In genomic region chr17:50271173-50271750, GRCh38 we compare ENCODE assay signal across 17 cellular contexts. TPM values are rescaled to one million over a fixed set of nuclear protein-coding genes. Genes with fewer than 3 reads are reported as not detected.
DNase-seq lines count a peak whose midpoint lies in the region; ATAC-seq and TF ChIP-seq lines count a peak whose summit lies in the region.
"Had no signal": no experiment of that assay in that cellular context is flagged by ENCODE, and none has a peak within 500 bp of the region (broad histone marks: within the 10 kb centered on the region; RNA-seq: fewer than 3 reads in every experiment).

No MANE protein-coding gene starts in this region.

- no peak overlapping the region for H4K5ac ChIP-seq in H9 (ENCODE audit: insufficient read length, low read depth, low read length)

- H2BK12ac ChIP-seq in H9 (ENCODE audit: insufficient read length, low read depth, low read length), result no peak overlapping the region

- H3K4me3 ChIP-seq in brain microvascular endothelial cell (ENCODE audit: low read depth, low read length), result no peak overlapping the region
- no peak overlapping the region for H3K4me3 ChIP-seq in mesodermal cell (ENCODE audit: extremely low read depth, insufficient read depth, low read length, poor library complexity, severe bottlenecking)
- no peak overlapping the region for H3K4me3 ChIP-seq in transverse colon
- H3K4me3 ChIP-seq in aorta (ENCODE audit: low read length in 2 of 2), result no peak overlapping the region
- H3K4me3 ChIP-seq: prostate gland, upper lobe of left lung had no signal

- no peak overlapping the region for H3K23ac ChIP-seq in H9 (ENCODE audit: insufficient read length, low read depth, low read length)

- H3K27ac ChIP-seq in brain microvascular endothelial cell (peak overlapping the region; percentile 79), mesodermal cell (ENCODE audit: low read depth, low read length, severe bottlenecking) (peak overlapping the region; percentile 66), transverse colon (peak overlapping the region; percentile 68 to 87 (median 75)), aorta (ENCODE audit: low read depth in 1 of 2, low read length in 2 of 2) (no peak overlapping the region), H9 (ENCODE audit: insufficient read length, low read depth, low read length) (no peak overlapping the region)
- H3K27ac ChIP-seq: prostate gland had no signal

- H2BK15ac ChIP-seq in H9 (ENCODE audit: low read depth, low read length), result no peak overlapping the region

- H3K79me2 ChIP-seq in H9 (ENCODE audit: insufficient read depth, low read length), result no peaks in the 10 kb centered on the region

- H2BK5ac ChIP-seq in H9 (ENCODE audit: insufficient read length, low read length), result no peak overlapping the region

- H3K9me3 ChIP-seq in mesodermal cell (ENCODE audit: control insufficient read depth, low read length) (no peaks in the 10 kb centered on the region), transverse colon (no peaks in the 10 kb centered on the region), aorta (ENCODE audit: control insufficient read depth, low read length) (no peaks in the 10 kb centered on the region), H9 (ENCODE audit: control insufficient read depth, low read depth, low read length) (no peaks in the 10 kb centered on the region)
- H3K9me3 ChIP-seq: prostate gland, upper lobe of left lung had no signal

- no peak for ATAC-seq in aorta (ENCODE audit: low FRiP score)

- H2AFZ ChIP-seq in H9 (ENCODE audit: low read length), result no peak overlapping the region

- no peak overlapping the region for H3K4me3 Mint-ChIP-seq in H9

- H4K8ac ChIP-seq in H9 (replicated peaks; ENCODE audit: insufficient read length, low read depth, low read length), result no peak overlapping the region

- DNase-seq in activated naive CD4-positive, alpha-beta T cell treated with Interleukin-2 at 50 U/mL for 16 hours, result peak; percentile 0
- no peak for DNase-seq in activated naive CD4-positive, alpha-beta T cell treated with anti-CD3 and anti-CD28 coated beads, Interleukin-2, amount 50 U/mL, for 16 hours
- DNase-seq in brain microvascular endothelial cell, result no peak
- no peak for DNase-seq in transverse colon
- no peak for DNase-seq in central memory CD4-positive, alpha-beta T cell
- DNase-seq in aorta, result no peak
- DNase-seq in H9, result no peak
- DNase-seq: ACHN; activated CD4-positive, CD25-positive, alpha-beta regulatory T cell treated with anti-CD3 and anti-CD28 coated beads, Interleukin-2, amount 50 U/mL, for 72 hours; activated T-cell treated with anti-CD3 and anti-CD28 coated beads, Interleukin-2, amount 50 U/mL, for 1 hour; effector CD8-positive, alpha-beta T cell; NCI-H2081 treated with DMSO at 0.1 percent for 48 hours; RPMI8226; T-helper 1 cell had no signal

- no peak overlapping the region for H3K56ac ChIP-seq in H9 (ENCODE audit: insufficient read length, low read depth, low read length)

- no peaks in the 10 kb centered on the region for H4K20me1 ChIP-seq in H9 (ENCODE audit: control insufficient read depth, insufficient read depth, insufficient read length)

- H3K14ac ChIP-seq in H9 (ENCODE audit: insufficient read depth, low read length), result no peak overlapping the region

- no peak overlapping the region for H4K91ac ChIP-seq in H9 (ENCODE audit: insufficient read length, low read depth, low read length)

- H3K27ac Mint-ChIP-seq in H9, result no peak overlapping the region

- no peak overlapping the region for H2BK20ac ChIP-seq in H9 (ENCODE audit: low read depth, low read length, poor library complexity, severe bottlenecking)

- peaks cover 10% of the 10 kb centered on the region for H3K23me2 ChIP-seq in H9 (ENCODE audit: insufficient read length, low read depth, low read length, poor library complexity, severe bottlenecking)

- no peaks in the 10 kb centered on the region for H3K27me3 ChIP-seq in brain microvascular endothelial cell (replicated peaks)
- H3K27me3 ChIP-seq in transverse colon, result peaks cover 11% of the 10 kb centered on the region
- H3K27me3 ChIP-seq in aorta (ENCODE audit: control insufficient read depth in 1 of 2, insufficient read depth in 2 of 2, low read length in 1 of 2), result no peaks in the 10 kb centered on the region
- peaks cover 4% of the 10 kb centered on the region; the same call in 1 of the 2 replicates for H3K27me3 ChIP-seq in H9 (ENCODE audit: insufficient read depth, low read length)

- no peaks in the 10 kb centered on the region for H3K36me3 Mint-ChIP-seq in H9 (ENCODE audit: insufficient read depth in 1 of 3, low read depth in 3 of 3)

- no peak overlapping the region for H3K4ac ChIP-seq in H9 (ENCODE audit: low read depth, low read length)

- no peak overlapping the region for H3T11ph ChIP-seq in H9 (ENCODE audit: low read length)

- TF ChIP-seq CTCF in brain microvascular endothelial cell (IDR thresholded peaks at IDR 0.05; ENCODE audit: low read depth, low read length, missing control alignments) (no peak), transverse colon (IDR thresholded peaks at IDR 0.05) (no peak), H9 (conservative IDR thresholded peaks at IDR 0.05) (no peak)

- peaks cover 65% of the 10 kb centered on the region for H3K4me1 ChIP-seq in mesodermal cell (ENCODE audit: control insufficient read depth, insufficient read depth, low read length, poor library complexity, severe bottlenecking)
- H3K4me1 ChIP-seq in transverse colon, result peaks cover 17 to 45% (median 31%) of the 10 kb centered on the region in 4 donors
- peaks cover 0 to 3% of the 10 kb centered on the region in 2 donors for H3K4me1 ChIP-seq in aorta (ENCODE audit: control insufficient read depth in 1 of 2, insufficient read depth in 2 of 2, low read length in 2 of 2)
- H3K4me1 ChIP-seq in H9 (ENCODE audit: insufficient read depth, low read length), result 0 out of 2 replicates have a peak, but pooled peaks cover 7% of the 10 kb centered on the region

- H3K9ac ChIP-seq in H9 (ENCODE audit: extremely low read depth, insufficient read length, low read length), result no peak overlapping the region

- no peaks in the 10 kb centered on the region for H3K79me1 ChIP-seq in H9 (ENCODE audit: insufficient read depth, low read depth, low read length, poor library complexity, severe bottlenecking)

- H2AK5ac ChIP-seq in H9 (ENCODE audit: insufficient read length, low read length), result no peak overlapping the region

- no peak for TF ChIP-seq EP300 in transverse colon (IDR thresholded peaks at IDR 0.05; ENCODE audit: low read depth)

- H2BK120ac ChIP-seq in H9 (ENCODE audit: low read depth, low read length, poor library complexity, severe bottlenecking), result no peak overlapping the region

- in situ Hi-C loops in brain microvascular endothelial cell (cut with HindIII; ENCODE audit: low pct_ligation_motif_present, low sequenced_read_pairs) (no loop called here), transverse colon (cut with MboI; ENCODE audit: low pct_ligation_motif_present in 1 of 4, low pct_unique_long_range_greater_than_20kb in 1 of 4, low sequenced_read_pairs in 3 of 4) (loop anchor here in 1 of 4 donors (10.0 kb wide), 1 partner anchor 66 kb away; the partner anchor contains the start of gene COL1A1)

- TF ChIP-seq POLR2A in transverse colon (IDR thresholded peaks at IDR 0.05), result no peak

- no peak overlapping the region for H3K4me2 ChIP-seq in H9 (ENCODE audit: insufficient read depth, insufficient read length, low read length)

- no peaks in the 10 kb centered on the region; a peak in 2 of 5 replicates for H3K9me3 Mint-ChIP-seq in H9

- H3K27me3 Mint-ChIP-seq in H9 (ENCODE audit: low read depth), result peaks cover 8% of the 10 kb centered on the region

- no peak overlapping the region for H3K18ac ChIP-seq in H9 (ENCODE audit: insufficient read length, low read depth, low read length)

- H3K4me1 Mint-ChIP-seq in H9, result peaks cover 40 to 62% of the 10 kb centered on the region in 2 experiments

- H3K36me3 ChIP-seq in brain microvascular endothelial cell (replicated peaks), result no peaks in the 10 kb centered on the region
- H3K36me3 ChIP-seq in mesodermal cell (ENCODE audit: control insufficient read depth, insufficient read depth, low read length), result no peaks in the 10 kb centered on the region
- H3K36me3 ChIP-seq in transverse colon, result no peaks in the 10 kb centered on the region
- H3K36me3 ChIP-seq in aorta (ENCODE audit: control insufficient read depth in 1 of 2, insufficient read depth in 2 of 2, low read length in 1 of 2), result no peaks in the 10 kb centered on the region
- H3K36me3 ChIP-seq: prostate gland, upper lobe of left lung had no signal

- WGBS in mesodermal cell (ENCODE audit: insufficient coverage in 2 of 2), 2 experiments, result 89 to 100% methylated on average over 4 of the region's 6 CpGs
- WGBS in transverse colon (ENCODE audit: low coverage in 1 of 2), 2 donors, result 82 to 92% methylated on average over 4 to 6 of the region's 6 CpGs
- WGBS in aorta, 2 donors, result 79 to 80% methylated on average over 6 of the region's 6 CpGs
- WGBS in H9 (ENCODE audit: extremely low coverage, insufficient read length, low lambda C conversion rate), result no CpG with 5 or more reads among the region's 6 CpGs

- intact Hi-C loops in transverse colon (cut with DNase I; ENCODE audit: low total_unique reads), result no loop called here
- intact Hi-C loops in aorta (cut with DNase I), result no loop called here

RNA-seq across cellular contexts. Expression of gene TMEM92, which starts 3.0 kb away (rescaled TPM):
- polyA plus RNA-seq in mesodermal cell (2013, experiment 1 of 2), result 10.9 TPM
- polyA plus RNA-seq in mesodermal cell (2013, experiment 2 of 2), result 6.7 TPM
- 1 to 10 TPM in 2 of 4 donors, not detected in 2; 1.9 to 3.7 TPM for total RNA-seq in transverse colon
- 1 to 10 TPM in 1 of 2 donors, under 1 TPM in 1; 0.94 to 1.4 TPM for total RNA-seq in aorta
- 10 to 100 TPM in 1 of 2 donors, not detected in 1; 12.4 TPM for polyA plus RNA-seq in aorta
- total RNA-seq in H9 (2021), result 10.9 and 11.2 TPM in 2 replicates

Comparison
In these comparisons a context has a peak if more than half of its experiments do, and no peak if none do; other contexts are left out.
1. H3K27ac ChIP-seq: peak in brain microvascular endothelial cell (single experiment), mesodermal cell (single experiment) and transverse colon (4 of 4); none in aorta (0 of 2) and H9 (single experiment).